32 cellular contexts compared by ENCODE assay signal in genomic region chr17:52181842-52182241, GRCh38. TPM values are rescaled to one million over a fixed set of nuclear protein-coding genes. Genes with fewer than 3 reads are reported as not detected.
DNase-seq lines count a peak whose midpoint lies in the region; ATAC-seq and TF ChIP-seq lines count a peak whose summit lies in the region.
"Had no signal": no experiment of that assay in that cellular context is flagged by ENCODE, and none has a peak within 500 bp of the region (broad histone marks: within the 10 kb centered on the region; RNA-seq: fewer than 3 reads in every experiment).

No MANE protein-coding gene starts in this region.

- no peaks in the 10 kb centered on the region for H3K4me1 ChIP-seq in gastrocnemius medialis
- H3K4me1 ChIP-seq: upper lobe of left lung had no signal

- no peak overlapping the region for H3K27ac ChIP-seq in gastrocnemius medialis
- H3K27ac ChIP-seq: KMS-11, skin epidermis, upper lobe of left lung had no signal

- H3K9me3 ChIP-seq in gastrocnemius medialis: no peaks in the 10 kb centered on the region
- H3K9me3 ChIP-seq: upper lobe of left lung had no signal

- H3K4me3 Mint-ChIP-seq in nephron progenitor cell: no peak overlapping the region
- H3K4me3 Mint-ChIP-seq: activated CD8-positive, alpha-beta T cell treated with anti-CD3 and anti-CD28 coated beads, Interleukin-2, amount 10 ng/mL, durations not matched to agents 7 days and 5 days; activated naive CD8-positive, alpha-beta T cell treated with anti-CD3 and anti-CD28 coated beads for 36 hours; CD8-positive, alpha-beta T cell; dendritic cell treated with granulocyte-macrophage colony-stimulating factor and Interleukin-4, amounts not matched to agents 40 ng/mL and 50 ng/mL, for 4 days; H9; T-helper 1 cell treated with Interleukin-12 subunit alpha and Interleukin-12 subunit beta and Interleukin-4 antibody, amounts not matched to agents 30 μg/mL and 1 μg/mL, for 36 hours had no signal

- H3K9me3 Mint-ChIP-seq in nephron progenitor cell: peaks cover 12% of the 10 kb centered on the region
- H3K9me3 Mint-ChIP-seq: activated naive CD8-positive, alpha-beta T cell treated with anti-CD3 and anti-CD28 coated beads for 36 hours; dendritic cell treated with granulocyte-macrophage colony-stimulating factor and Interleukin-4, amounts not matched to agents 40 ng/mL and 50 ng/mL, for 4 days had no signal

- no peak for ATAC-seq in gastrocnemius medialis
- no peak for ATAC-seq in HG03135 (IDR thresholded peaks at IDR 0.05; ENCODE audit: unreplicated experiment)
- no peak for ATAC-seq in GM18909 (IDR thresholded peaks at IDR 0.05; ENCODE audit: poor library complexity, unreplicated experiment)
- ATAC-seq: activated CD8-positive, alpha-beta T cell treated with anti-CD3 and anti-CD28 coated beads, Interleukin-2, amount 10 ng/mL, durations not matched to agents 7 days and 5 days; CD8-positive, alpha-beta T cell; GM12878 had no signal

- no peaks in the 10 kb centered on the region for H3K27me3 ChIP-seq in gastrocnemius medialis
- H3K27me3 ChIP-seq: upper lobe of left lung had no signal

- TF ChIP-seq POLR2A in gastrocnemius medialis (IDR thresholded peaks at IDR 0.05): no peak

- DNase-seq in NCI-H1092 treated with DMSO at 0.1 percent for 48 hours (lab: John Stamatoyannopoulos, UW) (peak; percentile 68), NCI-H1092 (lab: John Stamatoyannopoulos, UW) (no peak), NCI-H187 treated with DMSO at 0.1 percent for 48 hours (lab: John Stamatoyannopoulos, UW) (peak; percentile 62), NCI-H69 (lab: John Stamatoyannopoulos, UW) (peak; percentile 86), nephron progenitor cell (no peak), gastrocnemius medialis (no peak)
- DNase-seq: 8988T; activated CD4-positive, alpha-beta T cell treated with anti-CD3 and anti-CD28 coated beads for 1 hour; activated CD8-positive, alpha-beta T cell treated with anti-CD3 and anti-CD28 coated beads, Interleukin-2, amount 10 ng/mL, durations not matched to agents 7 days and 5 days; activated effector memory CD4-positive, alpha-beta T cell treated with Interleukin-2 at 50 U/mL for 16 hours; activated naive CD8-positive, alpha-beta T cell treated with anti-CD3 and anti-CD28 coated beads for 36 hours; activated T-cell treated with anti-CD3 and anti-CD28 coated beads for 4 hours; caudate nucleus; CD8-positive, alpha-beta T cell; H9; mammary epithelial cell; NCI-H446; nucleus accumbens; stimulated activated CD4-positive, alpha-beta T cell treated with anti-CD3 and anti-CD28 coated beads, Interleukin-1b, Interleukin-23, amount 100 ng/mL, for 48 hours; substantia nigra; upper lobe of left lung had no signal

- TF ChIP-seq CTCF in nephron progenitor cell (IDR thresholded peaks at IDR 0.05): no peak
- TF ChIP-seq CTCF in gastrocnemius medialis (IDR thresholded peaks at IDR 0.05 in 4 of 5, conservative IDR thresholded peaks at IDR 0.05 in 1 of 5): no peak

- no peaks in the 10 kb centered on the region for H3K36me3 ChIP-seq in gastrocnemius medialis
- H3K36me3 ChIP-seq: upper lobe of left lung had no signal

- in situ Hi-C loops in gastrocnemius medialis (cut with MboI; ENCODE audit: low sequenced_read_pairs in 4 of 4): no loop called here

- H3K4me3 ChIP-seq in gastrocnemius medialis: no peak overlapping the region
- H3K4me3 ChIP-seq: GM12878, skin epidermis, upper lobe of left lung had no signal

- intact Hi-C loops in gastrocnemius medialis (cut with DNase I; ENCODE audit: low total_unique reads): no loop called here

- no peaks in the 10 kb centered on the region for H3K36me3 Mint-ChIP-seq in nephron progenitor cell (ENCODE audit: low read depth)
- H3K36me3 Mint-ChIP-seq: activated naive CD8-positive, alpha-beta T cell treated with anti-CD3 and anti-CD28 coated beads for 36 hours; CD8-positive, alpha-beta T cell had no signal

- peaks cover 14% of the 10 kb centered on the region for H3K4me1 Mint-ChIP-seq in nephron progenitor cell
- H3K4me1 Mint-ChIP-seq: activated naive CD8-positive, alpha-beta T cell treated with anti-CD3 and anti-CD28 coated beads for 36 hours had no signal

- peaks cover under 1% of the 10 kb centered on the region for H3K27me3 Mint-ChIP-seq in nephron progenitor cell (ENCODE audit: low read depth, poor library complexity)
- H3K27me3 Mint-ChIP-seq: dendritic cell treated with granulocyte-macrophage colony-stimulating factor and Interleukin-4, amounts not matched to agents 40 ng/mL and 50 ng/mL, for 4 days had no signal

- peak overlapping the region; percentile 5 for H3K27ac Mint-ChIP-seq in nephron progenitor cell
- H3K27ac Mint-ChIP-seq: activated CD8-positive, alpha-beta T cell treated with anti-CD3 and anti-CD28 coated beads, Interleukin-2, amount 10 ng/mL, durations not matched to agents 7 days and 5 days; activated naive CD8-positive, alpha-beta T cell treated with anti-CD3 and anti-CD28 coated beads for 36 hours; CD8-positive, alpha-beta T cell; dendritic cell treated with granulocyte-macrophage colony-stimulating factor and Interleukin-4, amounts not matched to agents 40 ng/mL and 50 ng/mL, for 4 days; T-helper 1 cell treated with Interleukin-12 subunit alpha and Interleukin-12 subunit beta and Interleukin-4 antibody, amounts not matched to agents 30 μg/mL and 1 μg/mL, for 36 hours had no signal

RNA-seq across cellular contexts. Expression of gene CA10, which starts 23.3 kb away (rescaled TPM):
- total RNA-seq in gastrocnemius medialis: not detected
- total RNA-seq: activated CD8-positive, alpha-beta T cell treated with anti-CD3 and anti-CD28 coated beads, Interleukin-2, amount 10 ng/mL, durations not matched to agents 7 days and 5 days; activated naive CD8-positive, alpha-beta T cell treated with anti-CD3 and anti-CD28 coated beads for 36 hours; CD8-positive, alpha-beta T cell; fibroblast of lung; GM12878; pulmonary artery endothelial cell; RPMI7951; SK-MEL-5 had no signal

Comparison
In these comparisons a context has a peak if more than half of its experiments do, and no peak if none do; other contexts are left out.
1. DNase-seq: peak in NCI-H1092 treated with DMSO at 0.1 percent for 48 hours (single experiment), NCI-H187 treated with DMSO at 0.1 percent for 48 hours (single experiment) and NCI-H69 (single experiment); none in NCI-H1092 (single experiment), nephron progenitor cell (single experiment) and gastrocnemius medialis (0 of 2).